Comparison of ENCODE assay signal across 28 cellular contexts in the genomic region with DNA sequence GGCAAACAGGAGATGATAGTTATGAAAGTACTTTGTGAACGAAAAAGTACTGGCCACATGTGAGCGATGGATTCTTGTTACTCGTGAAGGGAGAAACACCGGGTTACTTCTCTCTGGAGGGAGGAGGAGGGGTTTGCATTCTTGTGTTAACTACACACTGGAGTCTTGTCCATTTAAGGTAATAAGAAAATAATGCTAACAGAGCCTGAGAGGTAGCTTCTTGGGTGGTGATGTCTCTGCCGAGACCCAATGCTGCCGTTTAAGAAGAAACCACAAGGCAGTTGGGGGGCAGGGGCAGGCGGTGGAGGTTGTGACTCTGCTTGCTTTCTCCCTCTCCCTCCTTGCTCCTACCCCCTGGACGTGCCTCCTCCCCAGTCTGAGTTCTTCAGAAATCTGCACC. TPM values are rescaled to one million over a fixed set of nuclear protein-coding genes. Genes with fewer than 3 reads are reported as not detected.
DNase-seq lines count a peak whose midpoint lies in the region; ATAC-seq and TF ChIP-seq lines count a peak whose summit lies in the region.
"Had no signal": no experiment of that assay in that cellular context is flagged by ENCODE, and none has a peak within 500 bp of the region (broad histone marks: within the 10 kb centered on the region; RNA-seq: fewer than 3 reads in every experiment).

No MANE protein-coding gene starts in this region.

- DNase-seq in AG04449 (ENCODE audit: low read depth, low spot score) (peak; percentile 69), IMR-90 (peak; percentile 15), choroid plexus epithelial cell (ENCODE audit: low read depth) (peak; percentile 13), mesothelial cell of epicardium (ENCODE audit: low spot score in 2 of 2, unreplicated experiment in 2 of 2) (no peak), activated gamma-delta T cell treated with Interleukin-2 at 50 U/mL for 16 hours (no peak)
- DNase-seq in activated CD4-positive, alpha-beta memory T cell treated with anti-CD3 and anti-CD28 coated beads, Interleukin-2, amount 10 ng/mL, durations not matched to agents 7 days and 5 days, result no peak
- DNase-seq: activated CD4-positive, alpha-beta T cell treated with anti-CD3 and anti-CD28 coated beads for 48 hours; AML-193; Calu3; CD4-positive, CD25-positive, alpha-beta regulatory T cell; DMS79; effector memory CD8-positive, alpha-beta T cell; GOT3; Kasumi-1; naive thymus-derived CD8-positive, alpha-beta T cell; NCI-H1436 treated with DMSO at 0.1 percent for 48 hours; NCI-H2081 treated with DMSO at 0.1 percent for 48 hours; NCI-H2227 treated with DMSO at 0.1 percent for 48 hours; NCI-H69; Right ventricle myocardium superior; stimulated activated naive B cell treated with anti-CD40 and anti-IgM and Interleukin-4, amounts not matched to agents 10 μg/mL and 1 μg/mL and 100 μg/mL, for 72 hours had no signal

- peak overlapping the region; percentile 61; the same call in 1 of the 2 replicates for H3K14ac ChIP-seq in IMR-90 (replicated peaks; ENCODE audit: low read depth, low read length)

- no peaks in the 10 kb centered on the region for H3K9me3 ChIP-seq in IMR-90 (ENCODE audit: control insufficient read depth, insufficient read depth, low read length)

- no peak overlapping the region for H3K9ac ChIP-seq in IMR-90 (ENCODE audit: low read depth, low read length)

- H4K20me1 ChIP-seq in IMR-90 (ENCODE audit: insufficient read depth, low read length), result no peaks in the 10 kb centered on the region

- TF ChIP-seq POLR2A in IMR-90 (IDR thresholded peaks at IDR 0.05; ENCODE audit: low read depth, low read length), result no peak

- POLR2A ChIA-PET in AG04449 (lab: Yijun Ruan, JAX) (interaction anchor here (1.1 kb wide), 1 partner anchor 14 kb away, joined by 3 read pairs; no protein-coding TSS in a partner anchor), IMR-90 (lab: Charles Lee; ENCODE audit: unreplicated experiment) (no interaction called here)
- POLR2A ChIA-PET in activated CD4-positive, alpha-beta memory T cell treated with anti-CD3 and anti-CD28 coated beads, Interleukin-2, amount 10 ng/mL, durations not matched to agents 7 days and 5 days (lab: Charles Lee), result no interaction called here

- dilution Hi-C loops in IMR-90 (cut with HindIII; ENCODE audit: low sequenced_read_pairs, unreplicated experiment), result no loop called here

- peak overlapping the region; percentile 76 for H4K91ac ChIP-seq in IMR-90 (ENCODE audit: insufficient read depth, low read depth, low read length)

- H3K36me3 Mint-ChIP-seq in mesothelial cell of epicardium, result no peaks in the 10 kb centered on the region
- no peaks in the 10 kb centered on the region for H3K36me3 Mint-ChIP-seq in activated CD4-positive, alpha-beta memory T cell treated with anti-CD3 and anti-CD28 coated beads, Interleukin-2, amount 10 ng/mL, durations not matched to agents 7 days and 5 days (ENCODE audit: low read depth)
- H3K36me3 Mint-ChIP-seq in stimulated activated memory B cell treated with anti-CD40 and anti-IgM and Interleukin-4, amounts not matched to agents 10 μg/mL and 1 μg/mL and 100 μg/mL, for 72 hours, result no peaks in the 10 kb centered on the region
- H3K36me3 Mint-ChIP-seq: activated naive CD8-positive, alpha-beta T cell; CD4-positive, CD25-positive, alpha-beta regulatory T cell; naive thymus-derived CD8-positive, alpha-beta T cell; stimulated activated naive B cell treated with anti-CD40 and anti-IgM and Interleukin-4, amounts not matched to agents 10 μg/mL and 1 μg/mL and 100 μg/mL, for 72 hours had no signal

- intact Hi-C loops in IMR-90 (cut with micrococcal nuclease), result no loop called here

- no peaks in the 10 kb centered on the region for H3K79me1 ChIP-seq in IMR-90 (ENCODE audit: low read depth in 1 of 2, low read length in 2 of 2)

- H3K27ac Mint-ChIP-seq in mesothelial cell of epicardium, result peak overlapping the region; percentile 36
- no peak overlapping the region for H3K27ac Mint-ChIP-seq in activated CD4-positive, alpha-beta memory T cell treated with anti-CD3 and anti-CD28 coated beads, Interleukin-2, amount 10 ng/mL, durations not matched to agents 7 days and 5 days
- H3K27ac Mint-ChIP-seq in stimulated activated memory B cell treated with anti-CD40 and anti-IgM and Interleukin-4, amounts not matched to agents 10 μg/mL and 1 μg/mL and 100 μg/mL, for 72 hours, result no peak overlapping the region
- H3K27ac Mint-ChIP-seq: activated naive CD8-positive, alpha-beta T cell; CD4-positive, CD25-positive, alpha-beta regulatory T cell; effector memory CD8-positive, alpha-beta T cell; naive thymus-derived CD8-positive, alpha-beta T cell; stimulated activated naive B cell treated with anti-CD40 and anti-IgM and Interleukin-4, amounts not matched to agents 10 μg/mL and 1 μg/mL and 100 μg/mL, for 72 hours had no signal

- in situ Hi-C loops in IMR-90 (cut with MboI; ENCODE audit: low sequenced_read_pairs), result no loop called here

- no peak overlapping the region for H3K27ac ChIP-seq in IMR-90 (ENCODE audit: insufficient read depth, low read length)
- H3K27ac ChIP-seq: HL-60, VCaP had no signal

- WGBS in IMR-90 (ENCODE audit: extremely low coverage in 2 of 2, insufficient read length in 1 of 2), 2 experiments, result 20% methylated on average over 1 of the region's 8 CpGs; no CpG with 5 or more reads in 1 of the 2 experiments

- H2AK9ac ChIP-seq in IMR-90 (replicated peaks; ENCODE audit: low read depth, low read length, poor library complexity), result no peak overlapping the region

- peaks cover 7% of the 10 kb centered on the region; the same call in 1 of the 2 replicates for H3K27me3 ChIP-seq in IMR-90 (ENCODE audit: control insufficient read depth, insufficient read depth, low read length)

- no peaks in the 10 kb centered on the region for H3K36me3 ChIP-seq in IMR-90 (ENCODE audit: control insufficient read depth, insufficient read depth, low read length)

- H2BK15ac ChIP-seq in IMR-90 (ENCODE audit: low read depth, low read length), result 0 out of 3 replicates have a peak overlapping the region, but pooled peaks have one; percentile 16

- no peak overlapping the region for H3K4me3 ChIP-seq in AG04449 (ENCODE audit: low read depth, low read length)
- H3K4me3 ChIP-seq in IMR-90 (ENCODE audit: insufficient read depth, low read depth, low read length), result no peak overlapping the region
- H3K4me3 ChIP-seq in choroid plexus epithelial cell (ENCODE audit: low read depth, low read length), result no peak overlapping the region
- H3K4me3 ChIP-seq: coronary artery had no signal

- H4K8ac ChIP-seq in IMR-90 (ENCODE audit: low read depth in 2 of 2, low read length in 2 of 2), result peak overlapping the region in 1 of 2 experiments; percentile 3; a peak in 1 of 4 replicates

- no peak overlapping the region for H3K4me2 ChIP-seq in IMR-90 (ENCODE audit: low read depth, low read length)

- peaks cover 4% of the 10 kb centered on the region; the same call in 1 of the 2 replicates for H3K9me1 ChIP-seq in IMR-90 (ENCODE audit: insufficient read depth, low read length)

- H3K18ac ChIP-seq in IMR-90 (ENCODE audit: low read depth, low read length), result no peak overlapping the region; the same call in 1 of the 2 replicates

- no peaks in the 10 kb centered on the region for H3K9me3 Mint-ChIP-seq in mesothelial cell of epicardium
- no peaks in the 10 kb centered on the region for H3K9me3 Mint-ChIP-seq in activated CD4-positive, alpha-beta memory T cell treated with anti-CD3 and anti-CD28 coated beads, Interleukin-2, amount 10 ng/mL, durations not matched to agents 7 days and 5 days
- no peaks in the 10 kb centered on the region for H3K9me3 Mint-ChIP-seq in stimulated activated memory B cell treated with anti-CD40 and anti-IgM and Interleukin-4, amounts not matched to agents 10 μg/mL and 1 μg/mL and 100 μg/mL, for 72 hours
- H3K9me3 Mint-ChIP-seq: CD4-positive, CD25-positive, alpha-beta regulatory T cell; naive thymus-derived CD8-positive, alpha-beta T cell; stimulated activated naive B cell treated with anti-CD40 and anti-IgM and Interleukin-4, amounts not matched to agents 10 μg/mL and 1 μg/mL and 100 μg/mL, for 72 hours had no signal

- peaks cover 7% of the 10 kb centered on the region for H3K4me1 Mint-ChIP-seq in mesothelial cell of epicardium
- H3K4me1 Mint-ChIP-seq in activated CD4-positive, alpha-beta memory T cell treated with anti-CD3 and anti-CD28 coated beads, Interleukin-2, amount 10 ng/mL, durations not matched to agents 7 days and 5 days, result no peaks in the 10 kb centered on the region
- no peaks in the 10 kb centered on the region for H3K4me1 Mint-ChIP-seq in stimulated activated memory B cell treated with anti-CD40 and anti-IgM and Interleukin-4, amounts not matched to agents 10 μg/mL and 1 μg/mL and 100 μg/mL, for 72 hours
- H3K4me1 Mint-ChIP-seq: CD4-positive, CD25-positive, alpha-beta regulatory T cell; naive thymus-derived CD8-positive, alpha-beta T cell; stimulated activated naive B cell treated with anti-CD40 and anti-IgM and Interleukin-4, amounts not matched to agents 10 μg/mL and 1 μg/mL and 100 μg/mL, for 72 hours had no signal

- CTCF ChIA-PET in AG04449 (lab: Yijun Ruan, JAX), result interaction anchor here (1.0 to 7.1 kb wide), 4 partner anchors 12 to 180 kb away, joined by 3 to 86 read pairs (median 6); no protein-coding TSS in a partner anchor
- CTCF ChIA-PET in IMR-90 (lab: Yijun Ruan, JAX), result no interaction called here
- CTCF ChIA-PET in activated CD4-positive, alpha-beta memory T cell treated with anti-CD3 and anti-CD28 coated beads, Interleukin-2, amount 10 ng/mL, durations not matched to agents 7 days and 5 days (lab: Charles Lee), result no interaction called here

- TF ChIP-seq RAD21 in IMR-90 (IDR thresholded peaks at IDR 0.05; ENCODE audit: low read length), result no peak

- TF ChIP-seq CTCF in AG04449 (IDR thresholded peaks at IDR 0.05; ENCODE audit: insufficient read depth, low read length, missing control alignments) (no peak), IMR-90 (conservative IDR thresholded peaks at IDR 0.05; ENCODE audit: low read depth, low read length) (no peak), choroid plexus epithelial cell (conservative IDR thresholded peaks at IDR 0.05; ENCODE audit: low read depth, low read length) (no peak), mesothelial cell of epicardium (IDR thresholded peaks at IDR 0.05; ENCODE audit: unreplicated experiment) (no peak)

- H3K4me1 ChIP-seq in IMR-90 (ENCODE audit: control insufficient read depth, insufficient read depth, low read length), result no peaks in the 10 kb centered on the region

- H4K5ac ChIP-seq in IMR-90 (ENCODE audit: low read depth, low read length), result no peak overlapping the region

- H3K56ac ChIP-seq in IMR-90 (ENCODE audit: extremely low read depth, insufficient read depth, low read length), result no peak overlapping the region

- H2AFZ ChIP-seq in IMR-90 (replicated peaks; ENCODE audit: low read length, poor library complexity), result no peak overlapping the region

- H3K27me3 Mint-ChIP-seq in mesothelial cell of epicardium (ENCODE audit: low read depth), result no peaks in the 10 kb centered on the region
- H3K27me3 Mint-ChIP-seq in activated CD4-positive, alpha-beta memory T cell treated with anti-CD3 and anti-CD28 coated beads, Interleukin-2, amount 10 ng/mL, durations not matched to agents 7 days and 5 days, result peaks cover 20% of the 10 kb centered on the region
- H3K27me3 Mint-ChIP-seq in stimulated activated memory B cell treated with anti-CD40 and anti-IgM and Interleukin-4, amounts not matched to agents 10 μg/mL and 1 μg/mL and 100 μg/mL, for 72 hours, result peaks cover 68% of the 10 kb centered on the region

- peak overlapping the region; percentile 76 for H2BK120ac ChIP-seq in IMR-90 (ENCODE audit: low read depth, low read length)

- H3K4ac ChIP-seq in IMR-90 (ENCODE audit: low read depth, low read length), result peak overlapping the region; percentile 76

- no peak overlapping the region for H3K23ac ChIP-seq in IMR-90 (ENCODE audit: low read depth, low read length)

- H2BK5ac ChIP-seq in IMR-90 (ENCODE audit: low read depth, low read length, poor library complexity, severe bottlenecking), result no peak overlapping the region

- H2AK5ac ChIP-seq in IMR-90 (ENCODE audit: low read depth, low read length), result no peak overlapping the region

- BruUV-seq in IMR-90 (replicated peaks; lab: Mats Ljungman, UMichigan), result no TSS peak

- peak; percentile 40 for ATAC-seq in IMR-90 (ENCODE audit: low read depth)
- no peak for ATAC-seq in HG02588 (IDR thresholded peaks at IDR 0.05; ENCODE audit: unreplicated experiment)
- ATAC-seq in stimulated activated memory B cell treated with anti-CD40 and anti-IgM and Interleukin-4, amounts not matched to agents 10 μg/mL and 1 μg/mL and 100 μg/mL, for 72 hours, result no peak
- ATAC-seq: effector memory CD8-positive, alpha-beta T cell; HepG2; naive thymus-derived CD8-positive, alpha-beta T cell; stimulated activated naive B cell treated with anti-CD40 and anti-IgM and Interleukin-4, amounts not matched to agents 10 μg/mL and 1 μg/mL and 100 μg/mL, for 72 hours had no signal

- H3K4me3 Mint-ChIP-seq in mesothelial cell of epicardium, result no peak overlapping the region
- no peak overlapping the region for H3K4me3 Mint-ChIP-seq in activated CD4-positive, alpha-beta memory T cell treated with anti-CD3 and anti-CD28 coated beads, Interleukin-2, amount 10 ng/mL, durations not matched to agents 7 days and 5 days
- no peak overlapping the region for H3K4me3 Mint-ChIP-seq in stimulated activated memory B cell treated with anti-CD40 and anti-IgM and Interleukin-4, amounts not matched to agents 10 μg/mL and 1 μg/mL and 100 μg/mL, for 72 hours
- H3K4me3 Mint-ChIP-seq: activated naive CD8-positive, alpha-beta T cell; CD4-positive, CD25-positive, alpha-beta regulatory T cell; effector memory CD8-positive, alpha-beta T cell; naive thymus-derived CD8-positive, alpha-beta T cell; stimulated activated naive B cell treated with anti-CD40 and anti-IgM and Interleukin-4, amounts not matched to agents 10 μg/mL and 1 μg/mL and 100 μg/mL, for 72 hours had no signal

- no peak overlapping the region for H2BK20ac ChIP-seq in IMR-90 (ENCODE audit: low read depth, low read length)

RNA-seq across cellular contexts. Expression of a gene that starts 59.6 kb away (rescaled TPM):
- 4.7 and 7.7 TPM in 2 replicates for total RNA-seq in IMR-90 (2012; rRNA removed)
- polyA plus RNA-seq in IMR-90 (2012; rRNA removed), result 2.8 and 3.2 TPM in 2 replicates
- polyA plus RNA-seq in IMR-90 (2012; cell fraction: cytosol; rRNA removed), result 2.3 and 3.5 TPM in 2 replicates
- polyA plus RNA-seq in IMR-90 (2012; cell fraction: nucleus; rRNA removed; ENCODE audit: low replicate concordance), result 5.3 and 7.1 TPM in 2 replicates
- total RNA-seq in mesothelial cell of epicardium, result 54.8 to 64.5 TPM (median 57.8 TPM) in 3 replicates
- under 1 TPM; 0.25 to 0.35 TPM for total RNA-seq in activated CD4-positive, alpha-beta memory T cell treated with anti-CD3 and anti-CD28 coated beads, Interleukin-2, amount 10 ng/mL, durations not matched to agents 7 days and 5 days

Comparison
In these comparisons a context has a peak if more than half of its experiments do, and no peak if none do; other contexts are left out.
1. DNase-seq: peak in AG04449 (single experiment), IMR-90 (single experiment) and choroid plexus epithelial cell (single experiment); none in mesothelial cell of epicardium (0 of 2), activated CD4-positive, alpha-beta memory T cell treated with anti-CD3 and anti-CD28 coated beads, Interleukin-2, amount 10 ng/mL, durations not matched to agents 7 days and 5 days (single experiment) and activated gamma-delta T cell treated with Interleukin-2 at 50 U/mL for 16 hours (single experiment).